1 cellular context compared by ENCODE assay signal in the genomic region with DNA sequence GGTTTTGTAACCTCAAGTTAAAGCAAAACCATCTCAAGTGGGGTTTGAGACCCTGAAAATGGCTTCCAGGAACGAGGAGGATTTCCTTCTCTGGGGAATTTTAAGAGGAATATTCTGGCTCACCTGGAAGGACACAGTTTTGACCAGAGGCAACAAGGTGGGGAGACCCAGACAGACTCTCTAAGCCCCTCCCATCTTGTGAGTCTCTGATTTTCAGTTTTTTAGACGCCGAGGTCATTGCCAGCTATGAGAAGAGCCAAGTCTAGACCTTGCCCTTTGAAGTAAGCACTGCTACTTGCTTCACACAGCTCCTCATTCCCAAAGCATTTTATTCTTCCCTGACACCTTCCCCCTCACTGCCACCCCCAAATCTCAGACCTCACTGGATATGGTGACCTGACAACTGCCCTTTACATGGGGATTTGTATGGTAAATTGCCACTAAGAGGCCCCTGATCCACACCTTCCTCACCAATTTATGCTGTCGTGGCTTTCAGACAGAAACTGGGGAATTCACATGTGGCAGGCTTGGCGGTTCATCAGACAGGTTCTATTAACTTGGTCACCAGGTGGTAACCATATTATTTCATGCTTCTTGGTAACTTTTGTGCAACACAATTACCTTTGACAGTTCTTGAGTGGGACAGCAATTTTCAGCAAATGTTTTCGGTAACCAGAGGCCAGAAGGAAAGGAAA.
TF ChIP-seq lines count a peak whose summit lies in the region.

No MANE protein-coding gene starts in this region.

TF ChIP-seq in HepG2, 621 proteins besides CTCF, POLR2A, EP300 and RAD21 (continued from another document):
- TF ChIP-seq, protein P1, sequence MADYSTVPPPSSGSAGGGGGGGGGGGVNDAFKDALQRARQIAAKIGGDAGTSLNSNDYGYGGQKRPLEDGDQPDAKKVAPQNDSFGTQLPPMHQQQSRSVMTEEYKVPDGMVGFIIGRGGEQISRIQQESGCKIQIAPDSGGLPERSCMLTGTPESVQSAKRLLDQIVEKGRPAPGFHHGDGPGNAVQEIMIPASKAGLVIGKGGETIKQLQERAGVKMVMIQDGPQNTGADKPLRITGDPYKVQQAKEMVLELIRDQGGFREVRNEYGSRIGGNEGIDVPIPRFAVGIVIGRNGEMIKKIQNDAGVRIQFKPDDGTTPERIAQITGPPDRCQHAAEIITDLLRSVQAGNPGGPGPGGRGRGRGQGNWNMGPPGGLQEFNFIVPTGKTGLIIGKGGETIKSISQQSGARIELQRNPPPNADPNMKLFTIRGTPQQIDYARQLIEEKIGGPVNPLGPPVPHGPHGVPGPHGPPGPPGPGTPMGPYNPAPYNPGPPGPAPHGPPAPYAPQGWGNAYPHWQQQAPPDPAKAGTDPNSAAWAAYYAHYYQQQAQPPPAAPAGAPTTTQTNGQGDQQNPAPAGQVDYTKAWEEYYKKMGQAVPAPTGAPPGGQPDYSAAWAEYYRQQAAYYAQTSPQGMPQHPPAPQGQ (CRISPR knock-in tag; IDR thresholded peaks at IDR 0.05; ENCODE audit: borderline replicate concordance) = peak; percentile 64; the same call in 1 of the 2 replicates
- TF ChIP-seq, protein P2, sequence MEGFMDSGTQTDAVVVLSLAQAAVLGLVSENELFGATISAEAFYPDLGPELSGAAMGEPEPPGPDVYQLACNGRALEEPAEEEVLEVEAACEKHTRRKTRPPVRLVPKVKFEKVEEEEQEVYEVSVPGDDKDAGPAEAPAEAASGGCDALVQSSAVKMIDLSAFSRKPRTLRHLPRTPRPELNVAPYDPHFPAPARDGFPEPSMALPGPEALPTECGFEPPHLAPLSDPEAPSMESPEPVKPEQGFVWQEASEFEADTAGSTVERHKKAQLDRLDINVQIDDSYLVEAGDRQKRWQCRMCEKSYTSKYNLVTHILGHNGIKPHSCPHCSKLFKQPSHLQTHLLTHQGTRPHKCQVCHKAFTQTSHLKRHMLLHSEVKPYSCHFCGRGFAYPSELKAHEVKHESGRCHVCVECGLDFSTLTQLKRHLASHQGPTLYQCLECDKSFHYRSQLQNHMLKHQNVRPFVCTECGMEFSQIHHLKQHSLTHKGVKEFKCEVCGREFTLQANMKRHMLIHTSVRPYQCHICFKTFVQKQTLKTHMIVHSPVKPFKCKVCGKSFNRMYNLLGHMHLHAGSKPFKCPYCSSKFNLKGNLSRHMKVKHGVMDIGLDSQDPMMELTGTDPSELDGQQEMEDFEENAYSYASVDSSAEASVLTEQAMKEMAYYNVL (CRISPR knock-in tag; IDR thresholded peaks at IDR 0.05; ENCODE audit: borderline replicate concordance) = 0 out of 2 replicates have a peak, but pooled peaks have one; percentile 40
- TF ChIP-seq CENPX (CRISPR knock-in tag; IDR thresholded peaks at IDR 0.05) = no peak
- TF ChIP-seq SALL2 (CRISPR knock-in tag; IDR thresholded peaks at IDR 0.05) = no peak
- no peak for TF ChIP-seq ZBTB38 (CRISPR knock-in tag; IDR thresholded peaks at IDR 0.05)
- TF ChIP-seq KLF16 (CRISPR knock-in tag; IDR thresholded peaks at IDR 0.05) = no peak
- TF ChIP-seq, protein P3, sequence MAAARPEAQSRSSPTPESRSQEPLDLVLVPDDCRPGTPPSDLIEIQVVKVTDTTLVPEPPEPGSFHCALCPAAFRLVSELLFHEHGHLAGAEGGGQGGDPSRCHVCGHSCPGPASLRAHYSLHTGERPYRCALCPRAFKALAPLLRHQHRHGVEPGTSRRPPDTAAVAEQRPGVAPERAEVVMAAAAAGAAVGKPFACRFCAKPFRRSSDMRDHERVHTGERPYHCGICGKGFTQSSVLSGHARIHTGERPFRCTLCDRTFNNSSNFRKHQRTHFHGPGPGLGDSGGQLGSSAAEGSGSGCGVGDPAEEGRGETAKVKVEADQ (CRISPR knock-in tag; IDR thresholded peaks at IDR 0.05; ENCODE audit: borderline replicate concordance) = peak; percentile 45; the same call in 1 of the 2 replicates
- 0 out of 2 replicates have a peak, but pooled peaks have one; percentile 25 for TF ChIP-seq ZNF510 (CRISPR knock-in tag; IDR thresholded peaks at IDR 0.05; ENCODE audit: low read depth)
- TF ChIP-seq TCF7 (IDR thresholded peaks at IDR 0.05; ENCODE audit: low read depth) = no peak
- TF ChIP-seq, protein P4, sequence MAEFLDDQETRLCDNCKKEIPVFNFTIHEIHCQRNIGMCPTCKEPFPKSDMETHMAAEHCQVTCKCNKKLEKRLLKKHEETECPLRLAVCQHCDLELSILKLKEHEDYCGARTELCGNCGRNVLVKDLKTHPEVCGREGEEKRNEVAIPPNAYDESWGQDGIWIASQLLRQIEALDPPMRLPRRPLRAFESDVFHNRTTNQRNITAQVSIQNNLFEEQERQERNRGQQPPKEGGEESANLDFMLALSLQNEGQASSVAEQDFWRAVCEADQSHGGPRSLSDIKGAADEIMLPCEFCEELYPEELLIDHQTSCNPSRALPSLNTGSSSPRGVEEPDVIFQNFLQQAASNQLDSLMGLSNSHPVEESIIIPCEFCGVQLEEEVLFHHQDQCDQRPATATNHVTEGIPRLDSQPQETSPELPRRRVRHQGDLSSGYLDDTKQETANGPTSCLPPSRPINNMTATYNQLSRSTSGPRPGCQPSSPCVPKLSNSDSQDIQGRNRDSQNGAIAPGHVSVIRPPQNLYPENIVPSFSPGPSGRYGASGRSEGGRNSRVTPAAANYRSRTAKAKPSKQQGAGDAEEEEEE (CRISPR knock-in tag; IDR thresholded peaks at IDR 0.05; ENCODE audit: borderline replicate concordance) = no peak
- no peak for TF ChIP-seq SP2 (CRISPR knock-in tag; IDR thresholded peaks at IDR 0.05)
- TF ChIP-seq ATF1 (CRISPR knock-in tag; IDR thresholded peaks at IDR 0.05) = 0 out of 2 replicates have a peak, but pooled peaks have one; percentile 11
- no peak for TF ChIP-seq FOXP1 (IDR thresholded peaks at IDR 0.05)
- peak; percentile 0; the same call in 1 of the 2 replicates for TF ChIP-seq FOXP1 (CRISPR knock-in tag; IDR thresholded peaks at IDR 0.05)
- no peak for TF ChIP-seq ZFP36 (IDR thresholded peaks at IDR 0.05; ENCODE audit: borderline replicate concordance, low read depth, low read length, partially characterized antibody)
- TF ChIP-seq, protein P5, sequence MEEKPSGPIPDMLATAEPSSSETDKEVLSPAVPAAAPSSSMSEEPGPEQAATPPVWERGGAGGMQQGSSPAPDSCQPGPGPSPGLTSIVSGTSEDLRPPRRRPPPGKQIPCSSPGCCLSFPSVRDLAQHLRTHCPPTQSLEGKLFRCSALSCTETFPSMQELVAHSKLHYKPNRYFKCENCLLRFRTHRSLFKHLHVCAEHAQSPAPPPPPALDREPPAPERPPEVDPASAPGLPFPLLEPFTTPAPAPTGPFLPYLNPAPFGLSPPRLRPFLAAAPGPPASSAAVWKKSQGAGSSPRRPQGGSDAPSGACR (CRISPR knock-in tag; IDR thresholded peaks at IDR 0.05) = peak; percentile 22; the same call in 1 of the 2 replicates
- TF ChIP-seq, protein P6, sequence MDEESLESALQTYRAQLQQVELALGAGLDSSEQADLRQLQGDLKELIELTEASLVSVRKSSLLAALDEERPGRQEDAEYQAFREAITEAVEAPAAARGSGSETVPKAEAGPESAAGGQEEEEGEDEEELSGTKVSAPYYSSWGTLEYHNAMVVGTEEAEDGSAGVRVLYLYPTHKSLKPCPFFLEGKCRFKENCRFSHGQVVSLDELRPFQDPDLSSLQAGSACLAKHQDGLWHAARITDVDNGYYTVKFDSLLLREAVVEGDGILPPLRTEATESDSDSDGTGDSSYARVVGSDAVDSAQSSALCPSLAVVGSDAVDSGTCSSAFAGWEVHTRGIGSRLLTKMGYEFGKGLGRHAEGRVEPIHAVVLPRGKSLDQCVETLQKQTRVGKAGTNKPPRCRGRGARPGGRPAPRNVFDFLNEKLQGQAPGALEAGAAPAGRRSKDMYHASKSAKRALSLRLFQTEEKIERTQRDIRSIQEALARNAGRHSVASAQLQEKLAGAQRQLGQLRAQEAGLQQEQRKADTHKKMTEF (CRISPR knock-in tag; IDR thresholded peaks at IDR 0.05) = 0 out of 2 replicates have a peak, but pooled peaks have one; percentile 12
- TF ChIP-seq, protein P7, sequence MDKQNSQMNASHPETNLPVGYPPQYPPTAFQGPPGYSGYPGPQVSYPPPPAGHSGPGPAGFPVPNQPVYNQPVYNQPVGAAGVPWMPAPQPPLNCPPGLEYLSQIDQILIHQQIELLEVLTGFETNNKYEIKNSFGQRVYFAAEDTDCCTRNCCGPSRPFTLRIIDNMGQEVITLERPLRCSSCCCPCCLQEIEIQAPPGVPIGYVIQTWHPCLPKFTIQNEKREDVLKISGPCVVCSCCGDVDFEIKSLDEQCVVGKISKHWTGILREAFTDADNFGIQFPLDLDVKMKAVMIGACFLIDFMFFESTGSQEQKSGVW (CRISPR knock-in tag; IDR thresholded peaks at IDR 0.05; ENCODE audit: borderline replicate concordance) = no peak
